In the genomic region with DNA sequence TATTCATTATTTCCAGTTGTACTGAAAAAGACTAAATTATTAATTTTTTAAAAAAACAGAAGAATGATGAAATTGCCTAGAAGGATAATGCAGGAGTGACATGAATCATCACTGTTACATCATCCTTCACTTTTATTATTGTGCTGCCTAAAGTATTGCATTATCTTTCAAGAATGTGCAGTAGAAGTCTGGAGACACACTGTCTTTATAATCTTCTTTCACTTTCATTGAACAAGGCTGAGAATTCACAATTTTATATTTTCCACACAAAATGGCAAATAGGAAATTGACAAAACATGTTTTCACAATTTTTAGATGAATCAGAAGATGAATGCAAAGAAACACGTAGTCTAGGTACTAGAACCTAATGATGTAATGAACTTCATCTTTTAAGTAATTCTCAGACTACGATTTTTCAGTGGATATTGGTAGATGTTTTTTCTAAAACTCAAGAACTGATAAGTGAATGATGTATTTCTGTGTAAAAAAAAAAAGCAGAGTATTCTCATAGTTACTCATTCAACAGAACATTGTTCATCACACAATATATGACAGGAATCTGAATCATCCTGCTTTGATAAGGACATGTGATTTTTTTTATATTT, we compare ENCODE assay signal across 9 cellular contexts.
DNase-seq lines count a peak whose midpoint lies in the region; ATAC-seq lines count a peak whose summit lies in the region.
"Had no signal": no experiment of that assay in that cellular context is flagged by ENCODE, and none has a peak within 500 bp of the region (broad histone marks: within the 10 kb centered on the region; RNA-seq: fewer than 3 reads in every experiment).

No MANE protein-coding gene starts in this region.

- peaks cover 74% of the 10 kb centered on the region for H3K4me1 Mint-ChIP-seq in activated T-cell treated with anti-CD3 and anti-CD28 coated beads, Interleukin-2, amount 50 U/mL, for 24 hours (ENCODE audit: low read depth)
- peaks cover 79% of the 10 kb centered on the region for H3K4me1 Mint-ChIP-seq in stimulated activated naive CD8-positive, alpha-beta T cell treated with anti-CD3 and anti-CD28 coated beads, Interleukin-15, Interleukin-2, amounts not matched to agents 100 ng/mL and 50 ng/mL, for 24 hours (ENCODE audit: low read depth)
- H3K4me1 Mint-ChIP-seq in immature natural killer cell: peaks cover 28 to 43% of the 10 kb centered on the region in 2 donors

- H3K27me3 Mint-ChIP-seq in activated T-cell treated with anti-CD3 and anti-CD28 coated beads, Interleukin-2, amount 50 U/mL, for 24 hours: no peaks in the 10 kb centered on the region
- no peaks in the 10 kb centered on the region for H3K27me3 Mint-ChIP-seq in stimulated activated naive CD8-positive, alpha-beta T cell treated with anti-CD3 and anti-CD28 coated beads, Interleukin-15, Interleukin-2, amounts not matched to agents 100 ng/mL and 50 ng/mL, for 24 hours
- H3K27me3 Mint-ChIP-seq in immature natural killer cell (ENCODE audit: low read depth in 3 of 3): no peaks in the 10 kb centered on the region

- H3K36me3 Mint-ChIP-seq in activated T-cell treated with anti-CD3 and anti-CD28 coated beads, Interleukin-2, amount 50 U/mL, for 24 hours (ENCODE audit: low read depth): peaks cover 23% of the 10 kb centered on the region
- H3K36me3 Mint-ChIP-seq in stimulated activated naive CD8-positive, alpha-beta T cell treated with anti-CD3 and anti-CD28 coated beads, Interleukin-15, Interleukin-2, amounts not matched to agents 100 ng/mL and 50 ng/mL, for 24 hours (ENCODE audit: low read depth): peaks cover 25% of the 10 kb centered on the region
- H3K36me3 Mint-ChIP-seq in immature natural killer cell: peaks cover 6 to 12% (median 10%) of the 10 kb centered on the region in 3 donors

- no peak for ATAC-seq in GM19351 (IDR thresholded peaks at IDR 0.05; ENCODE audit: unreplicated experiment)

- H3K27ac Mint-ChIP-seq in activated T-cell treated with anti-CD3 and anti-CD28 coated beads, Interleukin-2, amount 50 U/mL, for 24 hours: peak overlapping the region; percentile 96
- peak overlapping the region; percentile 93 for H3K27ac Mint-ChIP-seq in stimulated activated naive CD8-positive, alpha-beta T cell treated with anti-CD3 and anti-CD28 coated beads, Interleukin-15, Interleukin-2, amounts not matched to agents 100 ng/mL and 50 ng/mL, for 24 hours
- no peak overlapping the region for H3K27ac Mint-ChIP-seq in immature natural killer cell

- DNase-seq in activated T-cell treated with anti-CD3 and anti-CD28 coated beads, Interleukin-2, amount 50 U/mL, for 24 hours: no peak
- no peak for DNase-seq in activated T-cell treated with anti-CD3 and anti-CD28 coated beads, Interleukin-2, amount 50 U/mL, for 48 hours
- peak; percentile 86 for DNase-seq in OCI-M1 (lab: John Stamatoyannopoulos, UW)
- DNase-seq in dermis blood vessel endothelial cell: peak; percentile 64
- DNase-seq in stimulated activated CD4-positive, alpha-beta T cell treated with anti-CD3 and anti-CD28 coated beads, Interleukin-2, amount 100 ng/mL, for 24 hours: no peak
- no peak for DNase-seq in immature natural killer cell
- DNase-seq: right cardiac atrium had no signal

- peaks cover 3% of the 10 kb centered on the region for H3K9me3 Mint-ChIP-seq in activated T-cell treated with anti-CD3 and anti-CD28 coated beads, Interleukin-2, amount 50 U/mL, for 24 hours
- H3K9me3 Mint-ChIP-seq in stimulated activated naive CD8-positive, alpha-beta T cell treated with anti-CD3 and anti-CD28 coated beads, Interleukin-15, Interleukin-2, amounts not matched to agents 100 ng/mL and 50 ng/mL, for 24 hours: peaks cover 8% of the 10 kb centered on the region
- H3K9me3 Mint-ChIP-seq in immature natural killer cell: no peaks in the 10 kb centered on the region

- peak overlapping the region; percentile 40 for H3K4me3 Mint-ChIP-seq in activated T-cell treated with anti-CD3 and anti-CD28 coated beads, Interleukin-2, amount 50 U/mL, for 24 hours
- peak overlapping the region; percentile 70 for H3K4me3 Mint-ChIP-seq in stimulated activated naive CD8-positive, alpha-beta T cell treated with anti-CD3 and anti-CD28 coated beads, Interleukin-15, Interleukin-2, amounts not matched to agents 100 ng/mL and 50 ng/mL, for 24 hours
- no peak overlapping the region for H3K4me3 Mint-ChIP-seq in immature natural killer cell

Comparison
In these comparisons a context has a peak if more than half of its experiments do, and no peak if none do; other contexts are left out.
1. DNase-seq: peak in OCI-M1 (single experiment) and dermis blood vessel endothelial cell (single experiment); none in activated T-cell treated with anti-CD3 and anti-CD28 coated beads, Interleukin-2, amount 50 U/mL, for 24 hours (single experiment), activated T-cell treated with anti-CD3 and anti-CD28 coated beads, Interleukin-2, amount 50 U/mL, for 48 hours (0 of 2), stimulated activated CD4-positive, alpha-beta T cell treated with anti-CD3 and anti-CD28 coated beads, Interleukin-2, amount 100 ng/mL, for 24 hours (0 of 2) and immature natural killer cell (0 of 3).
2. H3K27ac Mint-ChIP-seq: peak in activated T-cell treated with anti-CD3 and anti-CD28 coated beads, Interleukin-2, amount 50 U/mL, for 24 hours (single experiment) and stimulated activated naive CD8-positive, alpha-beta T cell treated with anti-CD3 and anti-CD28 coated beads, Interleukin-15, Interleukin-2, amounts not matched to agents 100 ng/mL and 50 ng/mL, for 24 hours (single experiment); none in immature natural killer cell (0 of 6).
3. H3K4me3 Mint-ChIP-seq: peak in activated T-cell treated with anti-CD3 and anti-CD28 coated beads, Interleukin-2, amount 50 U/mL, for 24 hours (single experiment) and stimulated activated naive CD8-positive, alpha-beta T cell treated with anti-CD3 and anti-CD28 coated beads, Interleukin-15, Interleukin-2, amounts not matched to agents 100 ng/mL and 50 ng/mL, for 24 hours (single experiment); none in immature natural killer cell (0 of 5).